In the genomic region with DNA sequence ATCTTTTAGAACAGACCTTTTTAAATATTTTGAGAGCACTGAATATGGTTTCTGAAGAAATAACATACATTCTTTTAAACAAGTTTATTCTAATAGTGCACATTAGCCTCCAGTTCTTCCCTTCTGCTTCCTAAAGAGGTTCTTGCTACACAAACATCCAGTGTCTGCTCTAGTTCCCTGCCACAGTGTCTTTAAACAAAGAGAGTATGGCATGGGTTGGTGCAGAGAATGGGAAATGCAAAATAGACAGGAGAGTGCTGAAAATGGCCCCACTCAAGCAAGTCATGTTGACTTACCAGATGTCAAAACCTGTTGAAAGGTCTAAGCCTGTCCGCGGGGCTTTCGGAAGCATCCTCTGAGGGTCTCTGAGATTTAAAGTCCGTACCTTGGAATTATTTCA, we compare ENCODE assay signal across 29 cellular contexts.
A peak's percentile ranks its signal among the peaks of the same experiment; 100 is the strongest.
DNase-seq lines count a peak whose midpoint lies in the region; ATAC-seq, FAIRE-seq and TF ChIP-seq lines count a peak whose summit lies in the region.
"Had no signal": no experiment of that assay in that cellular context is flagged by ENCODE, and none has a peak within 500 bp of the region (broad histone marks: within the 10 kb centered on the region; RNA-seq: fewer than 3 reads in every experiment).

No MANE protein-coding gene starts in this region.

- H3K9me3 ChIP-seq in KOPT-K1 (ENCODE audit: insufficient read depth, low read length, poor library complexity, severe bottlenecking) = no peaks in the 10 kb centered on the region
- H3K9me3 ChIP-seq in osteoblast (ENCODE audit: low read depth, low read length) = no peaks in the 10 kb centered on the region
- H3K9me3 ChIP-seq: left lung, neutrophil, right lobe of liver, SJSA1, transverse colon had no signal

- peak overlapping the region; percentile 64 for H3K4me3 Mint-ChIP-seq in activated T-cell treated with anti-CD3 and anti-CD28 coated beads, Interleukin-2, amount 50 U/mL, for 24 hours
- no peak overlapping the region for H3K4me3 Mint-ChIP-seq in activated naive CD8-positive, alpha-beta T cell

- intact Hi-C loops in left ventricle myocardium superior (cut with micrococcal nuclease) = no loop called here

- no peaks in the 10 kb centered on the region for H3K9me3 Mint-ChIP-seq in activated T-cell treated with anti-CD3 and anti-CD28 coated beads, Interleukin-2, amount 50 U/mL, for 24 hours
- no peaks in the 10 kb centered on the region for H3K9me3 Mint-ChIP-seq in activated naive CD8-positive, alpha-beta T cell (ENCODE audit: low read depth)
- H3K9me3 Mint-ChIP-seq: activated T-cell treated with anti-CD3 and anti-CD28 coated beads, Interleukin-2, amount 50 U/mL, for 4 hours had no signal

- no peak for FAIRE-seq in HTR-8/SVneo (lab: Jason Lieb, UNC)
- FAIRE-seq: GM12892, H54, K562, TTC549 had no signal

- peaks cover 29% of the 10 kb centered on the region for H3K4me1 Mint-ChIP-seq in activated T-cell treated with anti-CD3 and anti-CD28 coated beads, Interleukin-2, amount 50 U/mL, for 24 hours (ENCODE audit: low read depth)
- peaks cover 15% of the 10 kb centered on the region for H3K4me1 Mint-ChIP-seq in activated naive CD8-positive, alpha-beta T cell (ENCODE audit: low read depth)

- H3K27ac ChIP-seq in KOPT-K1 (ENCODE audit: low read depth, low read length, poor library complexity, severe bottlenecking) (peak overlapping the region; percentile 30), osteoblast (ENCODE audit: low read depth, low read length) (peak overlapping the region; percentile 85)
- H3K27ac ChIP-seq: left lung, neutrophil, right lobe of liver, SJSA1, transverse colon had no signal

- H3K36me3 Mint-ChIP-seq in activated T-cell treated with anti-CD3 and anti-CD28 coated beads, Interleukin-2, amount 50 U/mL, for 24 hours (ENCODE audit: low read depth) = peaks cover 69% of the 10 kb centered on the region
- peaks cover 14% of the 10 kb centered on the region for H3K36me3 Mint-ChIP-seq in activated naive CD8-positive, alpha-beta T cell

- no peak for ATAC-seq in left ventricle myocardium superior
- ATAC-seq: esophagus mucosa, K562 had no signal

- no peaks in the 10 kb centered on the region for H3K27me3 ChIP-seq in osteoblast (ENCODE audit: insufficient read depth, low read length)
- H3K27me3 ChIP-seq: left lung, neutrophil, right lobe of liver, SJSA1, transverse colon had no signal

- no peaks in the 10 kb centered on the region for H3K27me3 Mint-ChIP-seq in activated T-cell treated with anti-CD3 and anti-CD28 coated beads, Interleukin-2, amount 50 U/mL, for 24 hours
- no peaks in the 10 kb centered on the region for H3K27me3 Mint-ChIP-seq in activated naive CD8-positive, alpha-beta T cell
- H3K27me3 Mint-ChIP-seq: progenitor cell of endocrine pancreas had no signal

- H3K4me3 ChIP-seq in osteoblast (ENCODE audit: insufficient read depth, low read length) = peak overlapping the region; percentile 50
- H3K4me3 ChIP-seq: K562, left lung, right lobe of liver, SJSA1, transverse colon had no signal

- no peak for TF ChIP-seq CTCF in osteoblast (IDR thresholded peaks at IDR 0.05; ENCODE audit: extremely low read depth, low read depth, low read length)

- H2AFZ ChIP-seq in osteoblast (ENCODE audit: low read length) = no peak overlapping the region

- H3K79me2 ChIP-seq in osteoblast (ENCODE audit: insufficient read depth, low read length) = peaks cover 2% of the 10 kb centered on the region

- H3K36me3 ChIP-seq in KOPT-K1 (ENCODE audit: insufficient read depth, low read length) = peaks cover 27% of the 10 kb centered on the region
- H3K36me3 ChIP-seq in osteoblast (ENCODE audit: insufficient read depth, low read length) = peaks cover 33% of the 10 kb centered on the region

- H3K27ac Mint-ChIP-seq in activated T-cell treated with anti-CD3 and anti-CD28 coated beads, Interleukin-2, amount 50 U/mL, for 24 hours = peak overlapping the region; percentile 96
- peak overlapping the region; percentile 64 for H3K27ac Mint-ChIP-seq in activated naive CD8-positive, alpha-beta T cell
- H3K27ac Mint-ChIP-seq: progenitor cell of endocrine pancreas had no signal

- no peak for DNase-seq in activated T-cell treated with anti-CD3 and anti-CD28 coated beads, Interleukin-2, amount 50 U/mL, for 24 hours
- DNase-seq in activated T-cell treated with anti-CD3 and anti-CD28 coated beads for 4 hours = no peak
- DNase-seq in osteoblast (ENCODE audit: insufficient read length, low spot score, missing footprints) = no peak
- no peak for DNase-seq in amygdala (lab: John Stamatoyannopoulos, UW)
- no peak for DNase-seq in HTR-8/SVneo (ENCODE audit: insufficient read length, low spot score)
- DNase-seq in left ventricle myocardium superior = no peak
- DNase-seq: activated CD4-positive, CD25-positive, alpha-beta regulatory T cell; dermis blood vessel endothelial cell; DMS153; glutamatergic neuron; islet precursor cell; NCI-H1105; NCI-H187; NCI-H2171; right lobe of liver; RPMI8226; transverse colon had no signal

- H4K20me1 ChIP-seq in osteoblast (ENCODE audit: insufficient read depth, low read length) = no peaks in the 10 kb centered on the region

- peaks cover 14% of the 10 kb centered on the region for H3K4me1 ChIP-seq in osteoblast (ENCODE audit: insufficient read depth, low read length)
- H3K4me1 ChIP-seq: right lobe of liver, SJSA1, transverse colon had no signal

- peak overlapping the region; percentile 80 for H3K4me2 ChIP-seq in osteoblast (ENCODE audit: insufficient read depth, low read length)
